Comparison of ENCODE assay signal across 1 cellular context in the genomic region with DNA sequence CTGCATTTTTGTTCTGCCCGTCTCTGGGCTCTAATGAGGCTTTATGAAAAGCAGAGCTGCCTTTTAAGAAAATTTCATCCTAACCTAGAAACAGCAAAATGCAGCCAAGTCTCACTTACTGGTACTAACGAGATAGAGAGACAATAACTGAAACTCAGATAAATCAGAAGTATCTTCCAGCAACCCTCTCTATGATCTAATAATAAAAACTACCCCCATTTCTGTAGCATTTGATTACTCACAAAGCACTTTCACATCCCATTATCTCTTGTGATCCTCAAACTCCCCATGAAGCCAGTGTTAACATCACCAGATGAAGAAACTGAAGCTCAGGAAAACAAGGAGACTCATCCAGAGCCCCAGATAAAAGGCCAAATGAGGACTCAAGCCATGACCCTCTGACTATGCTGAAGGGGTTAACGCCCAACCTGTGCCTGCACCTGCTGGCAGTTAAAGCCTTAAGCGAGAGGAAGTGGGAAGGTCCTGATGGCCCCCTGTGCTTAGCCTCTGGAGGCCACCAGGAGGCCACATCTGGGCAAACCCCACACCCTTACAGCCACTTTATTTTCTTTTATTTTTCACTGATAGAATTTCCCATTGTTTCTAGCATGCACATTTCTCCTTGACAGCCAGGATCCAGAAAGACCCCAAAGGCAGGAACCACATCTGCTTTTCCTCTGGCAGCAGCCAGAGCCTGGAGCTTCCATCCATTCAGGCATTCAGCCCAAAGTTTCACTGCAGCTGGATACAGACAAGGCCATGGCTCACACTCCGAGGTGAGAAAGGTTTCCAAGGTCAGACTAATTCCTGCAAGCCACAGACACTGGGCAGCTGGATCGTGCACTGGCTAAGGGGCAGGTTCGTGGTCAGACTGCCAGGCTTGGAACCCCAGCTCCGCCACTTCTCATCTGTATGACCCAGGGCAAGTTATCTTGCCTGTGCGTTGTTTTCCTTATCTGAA.
TF ChIP-seq lines count a peak whose summit lies in the region.

No MANE protein-coding gene starts in this region.

TF ChIP-seq in K562, 482 proteins besides CTCF, POLR2A, EP300 and RAD21:
- no peak for TF ChIP-seq SAFB2 (IDR thresholded peaks at IDR 0.05; ENCODE audit: borderline replicate concordance, low read depth, low read length, severe bottlenecking)
- TF ChIP-seq ZC3H11A (IDR thresholded peaks at IDR 0.05; ENCODE audit: low read depth, low read length): no peak
- TF ChIP-seq, protein P1, sequence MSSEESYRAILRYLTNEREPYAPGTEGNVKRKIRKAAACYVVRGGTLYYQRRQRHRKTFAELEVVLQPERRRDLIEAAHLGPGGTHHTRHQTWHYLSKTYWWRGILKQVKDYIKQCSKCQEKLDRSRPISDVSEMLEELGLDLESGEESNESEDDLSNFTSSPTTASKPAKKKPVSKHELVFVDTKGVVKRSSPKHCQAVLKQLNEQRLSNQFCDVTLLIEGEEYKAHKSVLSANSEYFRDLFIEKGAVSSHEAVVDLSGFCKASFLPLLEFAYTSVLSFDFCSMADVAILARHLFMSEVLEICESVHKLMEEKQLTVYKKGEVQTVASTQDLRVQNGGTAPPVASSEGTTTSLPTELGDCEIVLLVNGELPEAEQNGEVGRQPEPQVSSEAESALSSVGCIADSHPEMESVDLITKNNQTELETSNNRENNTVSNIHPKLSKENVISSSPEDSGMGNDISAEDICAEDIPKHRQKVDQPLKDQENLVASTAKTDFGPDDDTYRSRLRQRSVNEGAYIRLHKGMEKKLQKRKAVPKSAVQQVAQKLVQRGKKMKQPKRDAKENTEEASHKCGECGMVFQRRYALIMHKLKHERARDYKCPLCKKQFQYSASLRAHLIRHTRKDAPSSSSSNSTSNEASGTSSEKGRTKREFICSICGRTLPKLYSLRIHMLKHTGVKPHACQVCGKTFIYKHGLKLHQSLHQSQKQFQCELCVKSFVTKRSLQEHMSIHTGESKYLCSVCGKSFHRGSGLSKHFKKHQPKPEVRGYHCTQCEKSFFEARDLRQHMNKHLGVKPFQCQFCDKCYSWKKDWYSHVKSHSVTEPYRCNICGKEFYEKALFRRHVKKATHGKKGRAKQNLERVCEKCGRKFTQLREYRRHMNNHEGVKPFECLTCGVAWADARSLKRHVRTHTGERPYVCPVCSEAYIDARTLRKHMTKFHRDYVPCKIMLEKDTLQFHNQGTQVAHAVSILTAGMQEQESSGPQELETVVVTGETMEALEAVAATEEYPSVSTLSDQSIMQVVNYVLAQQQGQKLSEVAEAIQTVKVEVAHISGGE (CRISPR knock-in tag; IDR thresholded peaks at IDR 0.05): no peak
- no peak for TF ChIP-seq NCOA1 (IDR thresholded peaks at IDR 0.05; ENCODE audit: low read depth)
- TF ChIP-seq, protein P2, sequence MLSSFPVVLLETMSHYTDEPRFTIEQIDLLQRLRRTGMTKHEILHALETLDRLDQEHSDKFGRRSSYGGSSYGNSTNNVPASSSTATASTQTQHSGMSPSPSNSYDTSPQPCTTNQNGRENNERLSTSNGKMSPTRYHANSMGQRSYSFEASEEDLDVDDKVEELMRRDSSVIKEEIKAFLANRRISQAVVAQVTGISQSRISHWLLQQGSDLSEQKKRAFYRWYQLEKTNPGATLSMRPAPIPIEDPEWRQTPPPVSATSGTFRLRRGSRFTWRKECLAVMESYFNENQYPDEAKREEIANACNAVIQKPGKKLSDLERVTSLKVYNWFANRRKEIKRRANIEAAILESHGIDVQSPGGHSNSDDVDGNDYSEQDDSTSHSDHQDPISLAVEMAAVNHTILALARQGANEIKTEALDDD (IDR thresholded peaks at IDR 0.05): no peak
- TF ChIP-seq, protein P3, sequence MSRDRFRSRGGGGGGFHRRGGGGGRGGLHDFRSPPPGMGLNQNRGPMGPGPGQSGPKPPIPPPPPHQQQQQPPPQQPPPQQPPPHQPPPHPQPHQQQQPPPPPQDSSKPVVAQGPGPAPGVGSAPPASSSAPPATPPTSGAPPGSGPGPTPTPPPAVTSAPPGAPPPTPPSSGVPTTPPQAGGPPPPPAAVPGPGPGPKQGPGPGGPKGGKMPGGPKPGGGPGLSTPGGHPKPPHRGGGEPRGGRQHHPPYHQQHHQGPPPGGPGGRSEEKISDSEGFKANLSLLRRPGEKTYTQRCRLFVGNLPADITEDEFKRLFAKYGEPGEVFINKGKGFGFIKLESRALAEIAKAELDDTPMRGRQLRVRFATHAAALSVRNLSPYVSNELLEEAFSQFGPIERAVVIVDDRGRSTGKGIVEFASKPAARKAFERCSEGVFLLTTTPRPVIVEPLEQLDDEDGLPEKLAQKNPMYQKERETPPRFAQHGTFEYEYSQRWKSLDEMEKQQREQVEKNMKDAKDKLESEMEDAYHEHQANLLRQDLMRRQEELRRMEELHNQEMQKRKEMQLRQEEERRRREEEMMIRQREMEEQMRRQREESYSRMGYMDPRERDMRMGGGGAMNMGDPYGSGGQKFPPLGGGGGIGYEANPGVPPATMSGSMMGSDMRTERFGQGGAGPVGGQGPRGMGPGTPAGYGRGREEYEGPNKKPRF (IDR thresholded peaks at IDR 0.05; ENCODE audit: low read depth, low read length): no peak
